1 cellular context compared by ENCODE assay signal in the genomic region with DNA sequence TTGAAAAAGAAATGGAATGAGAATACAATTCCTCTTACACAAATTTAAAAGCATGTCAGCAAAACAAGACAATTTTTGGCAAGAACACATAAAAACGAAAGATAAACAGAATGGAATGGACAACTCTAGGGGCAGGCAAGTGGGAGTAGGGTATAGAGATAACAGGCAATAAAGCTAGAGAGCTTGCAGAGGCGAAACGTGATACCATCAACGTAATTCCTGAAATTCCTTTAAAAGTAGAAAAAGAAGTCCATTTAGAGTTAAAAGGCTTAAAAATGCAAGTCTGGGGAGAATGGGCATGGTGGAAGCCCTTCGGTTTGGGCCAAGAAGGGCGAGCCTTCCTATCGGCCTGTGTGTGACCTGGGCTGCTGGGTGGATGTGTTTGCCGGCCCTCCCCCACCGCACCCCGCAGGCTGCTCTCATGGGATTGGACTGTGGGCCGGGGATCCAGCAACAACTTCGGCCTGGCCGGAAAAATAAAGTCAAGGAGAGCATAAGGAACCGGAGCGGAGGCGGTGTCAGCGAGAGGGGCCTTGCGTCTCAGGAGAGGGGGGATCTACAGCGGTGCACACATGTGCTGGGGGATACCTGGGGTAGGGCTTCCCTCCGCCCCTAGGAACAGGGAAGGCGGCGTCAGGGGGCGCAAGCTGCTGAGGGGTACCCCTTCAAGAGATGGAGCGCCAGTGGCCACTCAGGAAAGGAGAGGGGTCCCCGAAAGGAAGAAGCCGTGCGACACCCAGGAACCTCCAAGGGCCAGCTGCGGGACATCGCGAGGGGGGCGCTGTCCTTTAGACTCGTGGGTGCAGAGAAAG.
TF ChIP-seq lines count a peak whose summit lies in the region.

No MANE protein-coding gene starts in this region.

TF ChIP-seq in SK-N-SH, 30 proteins besides CTCF, POLR2A, EP300 and RAD21:
- TF ChIP-seq, protein P1, sequence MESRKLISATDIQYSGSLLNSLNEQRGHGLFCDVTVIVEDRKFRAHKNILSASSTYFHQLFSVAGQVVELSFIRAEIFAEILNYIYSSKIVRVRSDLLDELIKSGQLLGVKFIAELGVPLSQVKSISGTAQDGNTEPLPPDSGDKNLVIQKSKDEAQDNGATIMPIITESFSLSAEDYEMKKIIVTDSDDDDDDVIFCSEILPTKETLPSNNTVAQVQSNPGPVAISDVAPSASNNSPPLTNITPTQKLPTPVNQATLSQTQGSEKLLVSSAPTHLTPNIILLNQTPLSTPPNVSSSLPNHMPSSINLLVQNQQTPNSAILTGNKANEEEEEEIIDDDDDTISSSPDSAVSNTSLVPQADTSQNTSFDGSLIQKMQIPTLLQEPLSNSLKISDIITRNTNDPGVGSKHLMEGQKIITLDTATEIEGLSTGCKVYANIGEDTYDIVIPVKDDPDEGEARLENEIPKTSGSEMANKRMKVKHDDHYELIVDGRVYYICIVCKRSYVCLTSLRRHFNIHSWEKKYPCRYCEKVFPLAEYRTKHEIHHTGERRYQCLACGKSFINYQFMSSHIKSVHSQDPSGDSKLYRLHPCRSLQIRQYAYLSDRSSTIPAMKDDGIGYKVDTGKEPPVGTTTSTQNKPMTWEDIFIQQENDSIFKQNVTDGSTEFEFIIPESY (IDR thresholded peaks at IDR 0.05; ENCODE audit: borderline replicate concordance, low read depth) = no peak
- TF ChIP-seq SIN3A (IDR thresholded peaks at IDR 0.05; ENCODE audit: borderline replicate concordance, low read depth, low read length) = no peak
- no peak for TF ChIP-seq EZH2phosphoT487 (IDR thresholded peaks at IDR 0.05; ENCODE audit: borderline replicate concordance, low read depth)
- no peak for TF ChIP-seq RXRA (IDR thresholded peaks at IDR 0.05; ENCODE audit: borderline replicate concordance, low read depth)
- peak; percentile 32; the same call in 1 of the 2 replicates for TF ChIP-seq NFIC (IDR thresholded peaks at IDR 0.05; ENCODE audit: borderline replicate concordance)
- no peak; the same call in 1 of the 2 replicates for TF ChIP-seq JUND (IDR thresholded peaks at IDR 0.05)
- no peak for TF ChIP-seq RFX5 (IDR thresholded peaks at IDR 0.05; ENCODE audit: low read length)
- TF ChIP-seq USF1 (IDR thresholded peaks at IDR 0.05; ENCODE audit: borderline replicate concordance, low read depth) = no peak
